ENCODE assay signal across 12 cellular contexts in genomic region chr22:28141614-28142013, GRCh38.
DNase-seq lines count a peak whose midpoint lies in the region; ATAC-seq and TF ChIP-seq lines count a peak whose summit lies in the region.
"Had no signal": no experiment of that assay in that cellular context is flagged by ENCODE, and none has a peak within 500 bp of the region (broad histone marks: within the 10 kb centered on the region; RNA-seq: fewer than 3 reads in every experiment).

No MANE protein-coding gene starts in this region.

- peaks cover 0 to 49% (median 19%) of the 10 kb centered on the region in 4 donors for H3K4me1 ChIP-seq in transverse colon
- peaks cover 6 to 26% of the 10 kb centered on the region in 2 donors for H3K4me1 ChIP-seq in adrenal gland (replicated peaks in 1 of 2)

- 50 to 74% methylated on average over 2 of the region's 2 CpGs for WGBS in transverse colon (ENCODE audit: low coverage in 1 of 2), 2 donors
- 66 to 78% (median 71%) methylated on average over 2 of the region's 2 CpGs for WGBS in adrenal gland, 4 donors

- H3K4me3 ChIP-seq in astrocyte of the cerebellum (ENCODE audit: low read depth, low read length) (no peak overlapping the region), transverse colon (no peak overlapping the region), adrenal gland (no peak overlapping the region)

- intact Hi-C loops in transverse colon (cut with DNase I; ENCODE audit: low total_unique reads) = no loop called here
- intact Hi-C loops in adrenal gland (cut with DNase I) = no loop called here

- no peaks in the 10 kb centered on the region for H3K27me3 ChIP-seq in transverse colon
- H3K27me3 ChIP-seq in adrenal gland = no peaks in the 10 kb centered on the region

- peak; percentile 78 for DNase-seq in HCEC 1CT
- peak; percentile 84 for DNase-seq in astrocyte of the cerebellum (ENCODE audit: low read depth)
- DNase-seq in glomerular visceral epithelial cell (ENCODE audit: extremely low spot score) = peak; percentile 52
- no peak for DNase-seq in transverse colon
- DNase-seq in adrenal gland = no peak
- no peak for DNase-seq in DMS 273 treated with DMSO at 0.1 percent for 48 hours (lab: John Stamatoyannopoulos, UW)
- DNase-seq: activated CD4-positive, CD25-positive, alpha-beta regulatory T cell; activated T-cell treated with anti-CD3 and anti-CD28 coated beads, Interleukin-2, amount 50 U/mL, for 4 hours; left cardiac atrium; nucleus accumbens had no signal

- H3K27ac ChIP-seq in transverse colon (peak overlapping the region; percentile 47 to 62 (median 56)), adrenal gland (peak overlapping the region in 2 of 5 donors; percentile 11 to 80)

- no peak for TF ChIP-seq EP300 in transverse colon (IDR thresholded peaks at IDR 0.05; ENCODE audit: low read depth)

- no peak for ATAC-seq in HG03457 (IDR thresholded peaks at IDR 0.05; ENCODE audit: unreplicated experiment)
- ATAC-seq: activated T-cell treated with anti-CD3 and anti-CD28 coated beads, Interleukin-2, amount 50 U/mL, for 4 hours; stimulated activated effector memory CD8-positive, alpha-beta T cell treated with anti-CD3 and anti-CD28 coated beads, Interleukin-12 subunit alpha, Interleukin-12 subunit beta, amount 100 ng/mL, for 72 hours had no signal

- TF ChIP-seq CTCF in astrocyte of the cerebellum (IDR thresholded peaks at IDR 0.05; ENCODE audit: low read depth, low read length, missing control alignments) = no peak
- no peak for TF ChIP-seq CTCF in transverse colon (IDR thresholded peaks at IDR 0.05)
- TF ChIP-seq CTCF in adrenal gland (IDR thresholded peaks at IDR 0.05) = no peak

- H3K36me3 ChIP-seq in transverse colon (no peaks in the 10 kb centered on the region), adrenal gland (replicated peaks in 1 of 2) (no peaks in the 10 kb centered on the region)

- no peaks in the 10 kb centered on the region for H3K9me3 ChIP-seq in transverse colon
- H3K9me3 ChIP-seq in adrenal gland (replicated peaks in 1 of 3) = no peaks in the 10 kb centered on the region

- TF ChIP-seq POLR2A in transverse colon (IDR thresholded peaks at IDR 0.05) (no peak), adrenal gland (IDR thresholded peaks at IDR 0.05) (no peak)

- in situ Hi-C loops in astrocyte of the cerebellum (cut with HindIII; ENCODE audit: low sequenced_read_pairs) (no loop called here), transverse colon (cut with MboI; ENCODE audit: low pct_ligation_motif_present in 1 of 4, low pct_unique_long_range_greater_than_20kb in 1 of 4, low sequenced_read_pairs in 3 of 4) (no loop called here)

Comparison
In these comparisons a context has a peak if more than half of its experiments do, and no peak if none do; other contexts are left out.
1. DNase-seq: peak in HCEC 1CT (single experiment), astrocyte of the cerebellum (single experiment) and glomerular visceral epithelial cell (single experiment); none in transverse colon (single experiment), adrenal gland (0 of 7) and DMS 273 treated with DMSO at 0.1 percent for 48 hours (single experiment).